Comparison of ENCODE assay signal across 17 cellular contexts in genomic region chr10:8334631-8335030, GRCh38.
A peak's percentile ranks its signal among the peaks of the same experiment; 100 is the strongest.
DNase-seq lines count a peak whose midpoint lies in the region; ATAC-seq, FAIRE-seq and TF ChIP-seq lines count a peak whose summit lies in the region.
"Had no signal": no experiment of that assay in that cellular context is flagged by ENCODE, and none has a peak within 500 bp of the region (broad histone marks: within the 10 kb centered on the region; RNA-seq: fewer than 3 reads in every experiment).

No MANE protein-coding gene starts in this region.

- no peak overlapping the region for H3K4me3 Mint-ChIP-seq in activated CD4-positive, alpha-beta memory T cell treated with anti-CD3 and anti-CD28 coated beads, Interleukin-2, amount 10 ng/mL, durations not matched to agents 7 days and 5 days
- no peak overlapping the region for H3K4me3 Mint-ChIP-seq in activated CD4-positive, alpha-beta memory T cell treated with anti-CD3 and anti-CD28 coated beads for 36 hours
- H3K4me3 Mint-ChIP-seq in CD8-positive, alpha-beta memory T cell: peak overlapping the region in 2 of 7 donors; percentile 16 to 29
- peak overlapping the region in 2 of 10 donors; percentile 43 to 44 for H3K4me3 Mint-ChIP-seq in naive thymus-derived CD4-positive, alpha-beta T cell
- H3K4me3 Mint-ChIP-seq: HFFc6 had no signal

- no peak overlapping the region for H3K9ac ChIP-seq in GM12878 (ENCODE audit: control insufficient read depth, insufficient read depth, low read length)
- H3K9ac ChIP-seq: BLaER1 had no signal

- no peak overlapping the region for H3K4me2 ChIP-seq in GM12878 (ENCODE audit: control insufficient read depth, insufficient read depth)
- H3K4me2 ChIP-seq: BLaER1 had no signal

- no peaks in the 10 kb centered on the region for H4K20me1 ChIP-seq in GM12878 (ENCODE audit: control insufficient read depth, insufficient read depth)
- H4K20me1 ChIP-seq: BLaER1 had no signal

- no peaks in the 10 kb centered on the region for H3K9me3 ChIP-seq in CD8-positive, alpha-beta memory T cell (ENCODE audit: low read length)
- no peaks in the 10 kb centered on the region; the same call in 2 of the 3 replicates for H3K9me3 ChIP-seq in GM12878 (replicated peaks; ENCODE audit: control insufficient read depth, insufficient read depth, low read length)
- H3K9me3 ChIP-seq in naive thymus-derived CD4-positive, alpha-beta T cell (ENCODE audit: control insufficient read depth in 2 of 3, low read length in 3 of 3): no peaks in the 10 kb centered on the region
- no peaks in the 10 kb centered on the region for H3K9me3 ChIP-seq in ovary
- no peaks in the 10 kb centered on the region for H3K9me3 ChIP-seq in Peyer's patch
- H3K9me3 ChIP-seq: BLaER1 had no signal

- H3K4me1 ChIP-seq in CD8-positive, alpha-beta memory T cell (ENCODE audit: insufficient read depth, low read length): peaks cover 18% of the 10 kb centered on the region
- H3K4me1 ChIP-seq in GM12878 (ENCODE audit: control insufficient read depth, insufficient read depth, low read length): no peaks in the 10 kb centered on the region; the same call in 1 of the 2 replicates
- peaks cover 9 to 23% of the 10 kb centered on the region in 2 donors for H3K4me1 ChIP-seq in naive thymus-derived CD4-positive, alpha-beta T cell (ENCODE audit: control insufficient read depth in 2 of 2, insufficient read depth in 2 of 2, low read length in 2 of 2)
- no peaks in the 10 kb centered on the region for H3K4me1 ChIP-seq in ovary (ENCODE audit: insufficient read depth)
- H3K4me1 ChIP-seq in Peyer's patch: no peaks in the 10 kb centered on the region

- peak; percentile 44 for FAIRE-seq in GM12878 (lab: Jason Lieb, UNC)
- FAIRE-seq: HepG2, HTR-8/SVneo had no signal

- peaks cover 15% of the 10 kb centered on the region for H3K36me3 Mint-ChIP-seq in activated CD4-positive, alpha-beta memory T cell treated with anti-CD3 and anti-CD28 coated beads, Interleukin-2, amount 10 ng/mL, durations not matched to agents 7 days and 5 days (ENCODE audit: low read depth)
- no peaks in the 10 kb centered on the region for H3K36me3 Mint-ChIP-seq in activated CD4-positive, alpha-beta memory T cell treated with anti-CD3 and anti-CD28 coated beads for 36 hours
- H3K36me3 Mint-ChIP-seq in CD8-positive, alpha-beta memory T cell: peaks cover 0 to 2% (median 0%) of the 10 kb centered on the region in 3 donors
- peaks cover 0 to 8% (median 0%) of the 10 kb centered on the region in 5 donors for H3K36me3 Mint-ChIP-seq in naive thymus-derived CD4-positive, alpha-beta T cell

- H3K4me1 Mint-ChIP-seq in activated CD4-positive, alpha-beta memory T cell treated with anti-CD3 and anti-CD28 coated beads, Interleukin-2, amount 10 ng/mL, durations not matched to agents 7 days and 5 days: peaks cover 75% of the 10 kb centered on the region
- H3K4me1 Mint-ChIP-seq in activated CD4-positive, alpha-beta memory T cell treated with anti-CD3 and anti-CD28 coated beads for 36 hours (ENCODE audit: low read depth): peaks cover 70% of the 10 kb centered on the region
- H3K4me1 Mint-ChIP-seq in CD8-positive, alpha-beta memory T cell: peaks cover 38 to 61% (median 58%) of the 10 kb centered on the region in 3 donors
- H3K4me1 Mint-ChIP-seq in naive thymus-derived CD4-positive, alpha-beta T cell: peaks cover 22 to 43% (median 35%) of the 10 kb centered on the region in 7 donors

- POLR2A ChIA-PET in activated CD4-positive, alpha-beta memory T cell treated with anti-CD3 and anti-CD28 coated beads, Interleukin-2, amount 10 ng/mL, durations not matched to agents 7 days and 5 days (lab: Charles Lee): interaction anchor here (1.5 to 4.9 kb wide), 4 partner anchors 9 to 274 kb away, joined by 5 to 84 read pairs (median 38); no protein-coding TSS in a partner anchor
- POLR2A ChIA-PET in activated CD4-positive, alpha-beta memory T cell treated with anti-CD3 and anti-CD28 coated beads for 36 hours (lab: Charles Lee): interaction anchor here (0.8 kb wide), 1 partner anchor 260 kb away, joined by 3 read pairs; no protein-coding TSS in a partner anchor
- POLR2A ChIA-PET in CD8-positive, alpha-beta memory T cell (lab: Charles Lee): no interaction called here
- POLR2A ChIA-PET in GM12878 (lab: Charles Lee): no interaction called here
- POLR2A ChIA-PET in naive thymus-derived CD4-positive, alpha-beta T cell (lab: Charles Lee): no interaction called here

- TF ChIP-seq EP300 in GM12878 (IDR thresholded peaks at IDR 0.05; ENCODE audit: borderline replicate concordance in 1 of 2, control insufficient read depth in 1 of 2, low read depth in 2 of 2, low read length in 2 of 2) (no peak), ovary (IDR thresholded peaks at IDR 0.05) (no peak)

- RAD21 ChIA-PET in GM12878 (lab: Charles Lee; ENCODE audit: unreplicated experiment): no interaction called here

- peak overlapping the region; percentile 27 for H3K27ac Mint-ChIP-seq in activated CD4-positive, alpha-beta memory T cell treated with anti-CD3 and anti-CD28 coated beads, Interleukin-2, amount 10 ng/mL, durations not matched to agents 7 days and 5 days
- no peak overlapping the region for H3K27ac Mint-ChIP-seq in activated CD4-positive, alpha-beta memory T cell treated with anti-CD3 and anti-CD28 coated beads for 36 hours
- H3K27ac Mint-ChIP-seq in CD8-positive, alpha-beta memory T cell: peak overlapping the region in 7 of 8 donors; percentile 61 to 97 (median 89)
- peak overlapping the region in 5 of 9 donors; percentile 54 to 94 (median 90) for H3K27ac Mint-ChIP-seq in naive thymus-derived CD4-positive, alpha-beta T cell
- H3K27ac Mint-ChIP-seq: HFFc6 had no signal

- WGBS in GM12878 (ENCODE audit: insufficient coverage, insufficient replicate concordance, low lambda C conversion rate, missing lambda C conversion rate): 22% methylated on average over 7 of the region's 7 CpGs
- 81 to 84% (median 84%) methylated on average over 7 of the region's 7 CpGs for WGBS in ovary, 3 donors

- no peak for ATAC-seq in GM12878
- no peak for ATAC-seq in naive thymus-derived CD4-positive, alpha-beta T cell
- ATAC-seq: HepG2 had no signal

- H3K27me3 Mint-ChIP-seq in activated CD4-positive, alpha-beta memory T cell treated with anti-CD3 and anti-CD28 coated beads, Interleukin-2, amount 10 ng/mL, durations not matched to agents 7 days and 5 days: no peaks in the 10 kb centered on the region
- no peaks in the 10 kb centered on the region for H3K27me3 Mint-ChIP-seq in activated CD4-positive, alpha-beta memory T cell treated with anti-CD3 and anti-CD28 coated beads for 36 hours
- peaks cover 0 to 3% of the 10 kb centered on the region in 2 donors for H3K27me3 Mint-ChIP-seq in CD8-positive, alpha-beta memory T cell
- peaks cover 0 to 6% (median 0%) of the 10 kb centered on the region in 5 donors for H3K27me3 Mint-ChIP-seq in naive thymus-derived CD4-positive, alpha-beta T cell

- SMC1A ChIA-PET in GM12878 (lab: Charles Lee; ENCODE audit: uncharacterized antibody, unreplicated experiment): no interaction called here

- in situ Hi-C loops in GM12878 (cut with MboI): no loop called here

- TF ChIP-seq RAD21 in GM12878 (IDR thresholded peaks at IDR 0.05; ENCODE audit: insufficient read depth, low read depth, low read length): no peak

- no peak overlapping the region for H3K4me3 ChIP-seq in CD8-positive, alpha-beta memory T cell (ENCODE audit: low read length)
- H3K4me3 ChIP-seq in GM12878 (no peak overlapping the region), ovary (no peak overlapping the region), Peyer's patch (no peak overlapping the region)
- H3K4me3 ChIP-seq in naive thymus-derived CD4-positive, alpha-beta T cell (ENCODE audit: low read length): no peak overlapping the region
- H3K4me3 ChIP-seq: BLaER1 had no signal

- intact Hi-C loops in activated CD4-positive, alpha-beta memory T cell treated with anti-CD3 and anti-CD28 coated beads for 36 hours (cut with micrococcal nuclease): loop anchor here (5.0 to 10.0 kb wide), 3 partner anchors 240 to 750 kb away; no protein-coding TSS in a partner anchor
- intact Hi-C loops in GM12878 (cut with micrococcal nuclease; ENCODE audit: unreplicated experiment): loop anchor here (10.0 kb wide), 1 partner anchor 60 kb away; no protein-coding TSS in a partner anchor
- intact Hi-C loops in naive thymus-derived CD4-positive, alpha-beta T cell (cut with micrococcal nuclease): loop anchor here (5.0 to 10.0 kb wide), 3 partner anchors 152 to 550 kb away; partner anchors contain the start of genes ATP5F1C (in 1 of the 2), KIN (in 1 of the 2) and TAF3 (in 1 of the 2)
- intact Hi-C loops in ovary (cut with DNase I): no loop called here

- no peak overlapping the region for H2AFZ ChIP-seq in GM12878 (ENCODE audit: control insufficient read depth, low read depth, low read length)

- TF ChIP-seq POLR2A in GM12878 (IDR thresholded peaks at IDR 0.05; ENCODE audit: low read depth, low read length): no peak
- TF ChIP-seq POLR2A in ovary (IDR thresholded peaks at IDR 0.05): no peak
- TF ChIP-seq POLR2A in Peyer's patch (IDR thresholded peaks at IDR 0.05): no peak

- TF ChIP-seq CTCF in GM12878 (IDR thresholded peaks at IDR 0.05 in 2 of 3, conservative IDR thresholded peaks at IDR 0.05 in 1 of 3; ENCODE audit: control insufficient read depth in 2 of 3, extremely low read depth in 1 of 3, insufficient read depth in 1 of 3, low read depth in 3 of 3, low read length in 3 of 3) (no peak), ovary (IDR thresholded peaks at IDR 0.05) (no peak), Peyer's patch (IDR thresholded peaks at IDR 0.05) (no peak)

- no peak overlapping the region for H3K27ac ChIP-seq in CD8-positive, alpha-beta memory T cell (ENCODE audit: low read depth, low read length)
- H3K27ac ChIP-seq in GM12878 (ENCODE audit: control insufficient read depth, insufficient read depth): no peak overlapping the region
- H3K27ac ChIP-seq in naive thymus-derived CD4-positive, alpha-beta T cell (ENCODE audit: low read depth, low read length): no peak overlapping the region
- no peak overlapping the region for H3K27ac ChIP-seq in ovary
- no peak overlapping the region for H3K27ac ChIP-seq in Peyer's patch
- H3K27ac ChIP-seq: BLaER1 had no signal

- no peak for DNase-seq in activated CD4-positive, alpha-beta memory T cell treated with anti-CD3 and anti-CD28 coated beads, Interleukin-2, amount 10 ng/mL, durations not matched to agents 7 days and 5 days
- no peak for DNase-seq in activated CD4-positive, alpha-beta memory T cell treated with anti-CD3 and anti-CD28 coated beads for 36 hours
- DNase-seq in CD8-positive, alpha-beta memory T cell: no peak
- DNase-seq in GM12878 (ENCODE audit: low read depth, low spot score) (no peak), NCI-H2029 treated with DMSO at 0.1 percent for 48 hours (lab: John Stamatoyannopoulos, UW) (no peak), ovary (no peak), Peyer's patch (no peak)
- DNase-seq in naive thymus-derived CD4-positive, alpha-beta T cell: no peak
- DNase-seq: 8988T, AML-193, COR-L47, GF-D8, HCEC 1CT, HFFc6 had no signal

- peaks cover 5% of the 10 kb centered on the region for H3K9me3 Mint-ChIP-seq in activated CD4-positive, alpha-beta memory T cell treated with anti-CD3 and anti-CD28 coated beads, Interleukin-2, amount 10 ng/mL, durations not matched to agents 7 days and 5 days
- no peaks in the 10 kb centered on the region for H3K9me3 Mint-ChIP-seq in activated CD4-positive, alpha-beta memory T cell treated with anti-CD3 and anti-CD28 coated beads for 36 hours
- H3K9me3 Mint-ChIP-seq in CD8-positive, alpha-beta memory T cell: peaks cover 0 to 2% (median 0%) of the 10 kb centered on the region in 5 donors
- H3K9me3 Mint-ChIP-seq in naive thymus-derived CD4-positive, alpha-beta T cell: no peaks in the 10 kb centered on the region

- H3K36me3 ChIP-seq in CD8-positive, alpha-beta memory T cell (ENCODE audit: insufficient read depth, low read length): no peaks in the 10 kb centered on the region
- H3K36me3 ChIP-seq in GM12878 (ENCODE audit: control insufficient read depth in 2 of 2, insufficient read depth in 2 of 2, low read length in 1 of 2): no peaks in the 10 kb centered on the region
- no peaks in the 10 kb centered on the region for H3K36me3 ChIP-seq in naive thymus-derived CD4-positive, alpha-beta T cell (ENCODE audit: control insufficient read depth in 2 of 3, insufficient read depth in 3 of 3, low read length in 3 of 3)
- no peaks in the 10 kb centered on the region for H3K36me3 ChIP-seq in ovary
- H3K36me3 ChIP-seq in Peyer's patch: no peaks in the 10 kb centered on the region
- H3K36me3 ChIP-seq: BLaER1 had no signal

- CTCF ChIA-PET in activated CD4-positive, alpha-beta memory T cell treated with anti-CD3 and anti-CD28 coated beads, Interleukin-2, amount 10 ng/mL, durations not matched to agents 7 days and 5 days (lab: Charles Lee): interaction anchor here (1.8 kb wide), 1 partner anchor 26 kb away, joined by 8 read pairs; no protein-coding TSS in a partner anchor
- CTCF ChIA-PET in activated CD4-positive, alpha-beta memory T cell treated with anti-CD3 and anti-CD28 coated beads for 36 hours (lab: Charles Lee): no interaction called here
- CTCF ChIA-PET in CD8-positive, alpha-beta memory T cell (lab: Charles Lee): interaction anchor here (1.2 kb wide), 1 partner anchor 68 kb away, joined by 3 read pairs; no protein-coding TSS in a partner anchor
- CTCF ChIA-PET in GM12878 (lab: Yijun Ruan, JAX): no interaction called here
- CTCF ChIA-PET in naive thymus-derived CD4-positive, alpha-beta T cell (lab: Charles Lee): no interaction called here

- H3K27me3 ChIP-seq in CD8-positive, alpha-beta memory T cell (ENCODE audit: insufficient read depth, low read length, poor library complexity, severe bottlenecking): no peaks in the 10 kb centered on the region
- H3K27me3 ChIP-seq in GM12878 (replicated peaks in 1 of 2; ENCODE audit: control insufficient read depth in 2 of 2, insufficient read depth in 2 of 2, low read length in 1 of 2) (no peaks in the 10 kb centered on the region; a peak in 2 of 4 replicates), ovary (no peaks in the 10 kb centered on the region), Peyer's patch (no peaks in the 10 kb centered on the region)
- no peaks in the 10 kb centered on the region for H3K27me3 ChIP-seq in naive thymus-derived CD4-positive, alpha-beta T cell (ENCODE audit: control insufficient read depth in 2 of 2, insufficient read depth in 2 of 2, low read length in 2 of 2)
- H3K27me3 ChIP-seq: BLaER1 had no signal

- BruUV-seq in GM12878 (replicated peaks; lab: Mats Ljungman, UMichigan): no TSS peak

- H3K79me2 ChIP-seq in GM12878 (ENCODE audit: control insufficient read depth, insufficient read depth, low read length): no peaks in the 10 kb centered on the region

Comparison
In these comparisons a context has a peak if more than half of its experiments do, and no peak if none do; other contexts are left out.
1. CTCF ChIA-PET loops: an anchor here in activated CD4-positive, alpha-beta memory T cell treated with anti-CD3 and anti-CD28 coated beads, Interleukin-2, amount 10 ng/mL, durations not matched to agents 7 days and 5 days (1.8 kb wide) and CD8-positive, alpha-beta memory T cell (1.2 kb wide); none called in activated CD4-positive, alpha-beta memory T cell treated with anti-CD3 and anti-CD28 coated beads for 36 hours, GM12878 and naive thymus-derived CD4-positive, alpha-beta T cell.
2. POLR2A ChIA-PET loops: an anchor here in activated CD4-positive, alpha-beta memory T cell treated with anti-CD3 and anti-CD28 coated beads, Interleukin-2, amount 10 ng/mL, durations not matched to agents 7 days and 5 days (1.5 to 4.9 kb wide) and activated CD4-positive, alpha-beta memory T cell treated with anti-CD3 and anti-CD28 coated beads for 36 hours (0.8 kb wide); none called in CD8-positive, alpha-beta memory T cell, GM12878 and naive thymus-derived CD4-positive, alpha-beta T cell.
3. intact Hi-C loops: an anchor here in activated CD4-positive, alpha-beta memory T cell treated with anti-CD3 and anti-CD28 coated beads for 36 hours (5.0 to 10.0 kb wide), GM12878 (10.0 kb wide) and naive thymus-derived CD4-positive, alpha-beta T cell (5.0 to 10.0 kb wide); none called in ovary.